ENCODE assay signal across 14 cellular contexts in genomic region chr4:2266181-2266580, GRCh38. TPM values are rescaled to one million over a fixed set of nuclear protein-coding genes. Genes with fewer than 3 reads are reported as not detected.
DNase-seq lines count a peak whose midpoint lies in the region; ATAC-seq and TF ChIP-seq lines count a peak whose summit lies in the region.
"Had no signal": no experiment of that assay in that cellular context is flagged by ENCODE, and none has a peak within 500 bp of the region (broad histone marks: within the 10 kb centered on the region; RNA-seq: fewer than 3 reads in every experiment).

No MANE protein-coding gene starts in this region.

- TF ChIP-seq CTCF in HFFc6 (IDR thresholded peaks at IDR 0.05) (no peak), colonic mucosa (IDR thresholded peaks at IDR 0.05) (no peak)
- no peak for TF ChIP-seq CTCF in CD8-positive, alpha-beta T cell (IDR thresholded peaks at IDR 0.05)

- H3K4me1 Mint-ChIP-seq in HFFc6 (ENCODE audit: low read depth) = peaks cover 8% of the 10 kb centered on the region
- H3K4me1 Mint-ChIP-seq in stimulated activated effector memory CD8-positive, alpha-beta T cell treated with anti-CD3 and anti-CD28 coated beads, Interleukin-12 subunit alpha, Interleukin-12 subunit beta, amount 100 ng/mL, for 72 hours = no peaks in the 10 kb centered on the region
- H3K4me1 Mint-ChIP-seq in CD8-positive, alpha-beta T cell (ENCODE audit: low read depth) = peaks cover 3% of the 10 kb centered on the region

- no peak for ATAC-seq in stimulated activated effector memory CD8-positive, alpha-beta T cell treated with anti-CD3 and anti-CD28 coated beads, Interleukin-12 subunit alpha, Interleukin-12 subunit beta, amount 100 ng/mL, for 72 hours
- no peak for ATAC-seq in CD8-positive, alpha-beta T cell
- ATAC-seq in GM19351 (IDR thresholded peaks at IDR 0.05; ENCODE audit: unreplicated experiment) = no peak
- ATAC-seq: activated CD4-positive, CD25-positive, alpha-beta regulatory T cell treated with anti-CD3 and anti-CD28 coated beads, Interleukin-2, amount 50 U/mL, for 24 hours had no signal

- H3K36me3 ChIP-seq in colonic mucosa = no peaks in the 10 kb centered on the region
- no peaks in the 10 kb centered on the region for H3K36me3 ChIP-seq in CD8-positive, alpha-beta T cell (ENCODE audit: insufficient read depth, low read length)

- no peak for DNase-seq in HFFc6
- DNase-seq in colonic mucosa = peak; percentile 55
- no peak for DNase-seq in stimulated activated effector memory CD8-positive, alpha-beta T cell treated with anti-CD3 and anti-CD28 coated beads, Interleukin-12 subunit alpha, Interleukin-12 subunit beta, amount 100 ng/mL, for 72 hours (ENCODE audit: low spot score in 2 of 2)
- no peak for DNase-seq in CD8-positive, alpha-beta T cell
- DNase-seq in NCI-H1930 (lab: John Stamatoyannopoulos, UW) = no peak
- no peak for DNase-seq in NCI-H146 (lab: John Stamatoyannopoulos, UW)
- DNase-seq: activated gamma-delta T cell treated with Interleukin-2 at 50 U/mL for 16 hours; CD4-positive, alpha-beta T cell; kidney glomerular epithelial cell; NCI-H2081; stimulated activated naive CD4-positive, alpha-beta T cell had no signal

- no peaks in the 10 kb centered on the region for H3K4me1 ChIP-seq in colonic mucosa
- peaks cover 11% of the 10 kb centered on the region for H3K4me1 ChIP-seq in CD8-positive, alpha-beta T cell (ENCODE audit: insufficient read depth, low read length)

- H3K4me3 ChIP-seq in colonic mucosa = no peak overlapping the region
- H3K4me3 ChIP-seq in CD8-positive, alpha-beta T cell (ENCODE audit: low read depth, low read length) = no peak overlapping the region

- H3K9me3 Mint-ChIP-seq in HFFc6 = no peaks in the 10 kb centered on the region
- no peaks in the 10 kb centered on the region for H3K9me3 Mint-ChIP-seq in stimulated activated effector memory CD8-positive, alpha-beta T cell treated with anti-CD3 and anti-CD28 coated beads, Interleukin-12 subunit alpha, Interleukin-12 subunit beta, amount 100 ng/mL, for 72 hours
- no peaks in the 10 kb centered on the region for H3K9me3 Mint-ChIP-seq in CD8-positive, alpha-beta T cell
- H3K9me3 Mint-ChIP-seq: CD4-positive, alpha-beta T cell had no signal

- 0 out of 2 replicates have a peak overlapping the region, but pooled peaks have one; percentile 12 for H3K4me3 Mint-ChIP-seq in HFFc6
- H3K4me3 Mint-ChIP-seq in stimulated activated effector memory CD8-positive, alpha-beta T cell treated with anti-CD3 and anti-CD28 coated beads, Interleukin-12 subunit alpha, Interleukin-12 subunit beta, amount 100 ng/mL, for 72 hours = no peak overlapping the region
- no peak overlapping the region for H3K4me3 Mint-ChIP-seq in CD8-positive, alpha-beta T cell

- no peaks in the 10 kb centered on the region for H3K9me3 ChIP-seq in colonic mucosa
- no peaks in the 10 kb centered on the region for H3K9me3 ChIP-seq in CD8-positive, alpha-beta T cell (ENCODE audit: low read length)

- H3K9ac ChIP-seq in colonic mucosa (ENCODE audit: low read depth in 2 of 2, low read length in 2 of 2) = no peak overlapping the region

- no peaks in the 10 kb centered on the region for H3K27me3 ChIP-seq in colonic mucosa
- no peaks in the 10 kb centered on the region for H3K27me3 ChIP-seq in layer of hippocampus (ENCODE audit: control insufficient read depth, insufficient read depth, low read length)
- no peaks in the 10 kb centered on the region for H3K27me3 ChIP-seq in CD8-positive, alpha-beta T cell (ENCODE audit: insufficient read depth, low read length)

- peak overlapping the region; percentile 34 for H3K27ac Mint-ChIP-seq in HFFc6
- peak overlapping the region; percentile 78 for H3K27ac Mint-ChIP-seq in stimulated activated effector memory CD8-positive, alpha-beta T cell treated with anti-CD3 and anti-CD28 coated beads, Interleukin-12 subunit alpha, Interleukin-12 subunit beta, amount 100 ng/mL, for 72 hours
- no peak overlapping the region for H3K27ac Mint-ChIP-seq in CD8-positive, alpha-beta T cell
- H3K27ac Mint-ChIP-seq: CD4-positive, alpha-beta T cell had no signal

- no peaks in the 10 kb centered on the region for H3K36me3 Mint-ChIP-seq in HFFc6 (ENCODE audit: low read depth)
- H3K36me3 Mint-ChIP-seq in stimulated activated effector memory CD8-positive, alpha-beta T cell treated with anti-CD3 and anti-CD28 coated beads, Interleukin-12 subunit alpha, Interleukin-12 subunit beta, amount 100 ng/mL, for 72 hours = peaks cover 8% of the 10 kb centered on the region
- H3K36me3 Mint-ChIP-seq in CD8-positive, alpha-beta T cell = no peaks in the 10 kb centered on the region

- POLR2A ChIA-PET in CD8-positive, alpha-beta T cell (lab: Charles Lee) = no interaction called here

- H3K27me3 Mint-ChIP-seq in HFFc6 (ENCODE audit: insufficient read depth) = peaks cover 2% of the 10 kb centered on the region
- no peaks in the 10 kb centered on the region for H3K27me3 Mint-ChIP-seq in CD8-positive, alpha-beta T cell (ENCODE audit: low read depth)
- H3K27me3 Mint-ChIP-seq: CD4-positive, alpha-beta T cell had no signal

- CTCF ChIA-PET in CD8-positive, alpha-beta T cell (lab: Charles Lee) = interaction anchor here (1.7 kb wide), 1 partner anchor 46 kb away, joined by 5 read pairs; no protein-coding TSS in a partner anchor

- intact Hi-C loops in colonic mucosa (cut with DNase I) = no loop called here
- intact Hi-C loops in CD8-positive, alpha-beta T cell (cut with DNase I, micrococcal nuclease) = no loop called here

- H3K27ac ChIP-seq in colonic mucosa (no peak overlapping the region), layer of hippocampus (ENCODE audit: low read depth, low read length) (peak overlapping the region; percentile 68)
- no peak overlapping the region for H3K27ac ChIP-seq in CD8-positive, alpha-beta T cell (ENCODE audit: low read depth, low read length)

RNA-seq across cellular contexts. Expression of gene MXD4, which starts 4.3 kb away (rescaled TPM):
- total RNA-seq in HFFc6 (2021; fragmentation: NEBNext Ultra II Directional; extraction: Animal tissue kit (Norgen Biotek cat#: 25700)) = 10 to 100 TPM; 56.5 to 81.8 (median 60.3) TPM
- 10 to 100 TPM; 36.7 to 43.3 TPM for total RNA-seq in colonic mucosa
- total RNA-seq in CD8-positive, alpha-beta T cell = 100 to 1,000 TPM; 175 to 178 TPM

RNA-seq across cellular contexts. Expression of gene HAUS3, which starts 24.3 kb away (rescaled TPM):
- 10 to 100 TPM in 2 of 6 experiments, 1 to 10 TPM in 4; 6.9 to 10.8 (median 8.6) TPM for total RNA-seq in HFFc6 (2021; fragmentation: NEBNext Ultra II Directional; extraction: Animal tissue kit (Norgen Biotek cat#: 25700))
- 10 to 100 TPM in 1 of 2 donors, 1 to 10 TPM in 1; 9.1 to 13.0 TPM for total RNA-seq in colonic mucosa
- total RNA-seq in CD8-positive, alpha-beta T cell = 100 to 1,000 TPM; 154 TPM

RNA-seq across cellular contexts. Expression of gene POLN, which starts 24.3 kb away (rescaled TPM):
- total RNA-seq in HFFc6 (2021; fragmentation: NEBNext Ultra II Directional; extraction: Animal tissue kit (Norgen Biotek cat#: 25700)) = 1 to 10 TPM; 1.5 to 3.4 (median 2.2) TPM
- 1 to 10 TPM; 1.6 to 2.8 TPM for total RNA-seq in colonic mucosa
- 1 to 10 TPM in 1 of 2 experiments, under 1 TPM in 1; 0.89 to 1.7 TPM for total RNA-seq in CD8-positive, alpha-beta T cell

Comparison
In these comparisons a context has a peak if more than half of its experiments do, and no peak if none do; other contexts are left out.
1. RNA of gene HAUS3, which starts 24.3 kb away (total RNA-seq): 154 TPM in CD8-positive, alpha-beta T cell; 9.1 to 13.0 TPM in colonic mucosa and 6.9 to 10.8 TPM in HFFc6; every median in the first group is over 10 times any median in the second.